ENCODE assay signal across 28 cellular contexts in genomic region chr7:134685250-134685649, GRCh38. TPM values are rescaled to one million over a fixed set of nuclear protein-coding genes. Genes with fewer than 3 reads are reported as not detected.
DNase-seq lines count a peak whose midpoint lies in the region; ATAC-seq, FAIRE-seq and TF ChIP-seq lines count a peak whose summit lies in the region.
"Had no signal": no experiment of that assay in that cellular context is flagged by ENCODE, and none has a peak within 500 bp of the region (broad histone marks: within the 10 kb centered on the region; RNA-seq: fewer than 3 reads in every experiment).

No MANE protein-coding gene starts in this region.

- H3K14ac ChIP-seq in mesenchymal stem cell (ENCODE audit: low read length in 2 of 2), result no peak overlapping the region

- H3K18ac ChIP-seq in mesenchymal stem cell (ENCODE audit: low read depth in 1 of 2, low read length in 2 of 2), result no peak overlapping the region

- no peak overlapping the region for H3K23ac ChIP-seq in mesenchymal stem cell (ENCODE audit: low read length in 2 of 2)

- no peak overlapping the region for H4K8ac ChIP-seq in mesenchymal stem cell (ENCODE audit: low read length)

- H3K4me3 ChIP-seq in epithelial cell of esophagus (ENCODE audit: low read length) (no peak overlapping the region), mesenchymal stem cell (ENCODE audit: insufficient read depth in 1 of 2, low read depth in 1 of 2, low read length in 2 of 2) (no peak overlapping the region)
- H3K4me3 ChIP-seq: BLaER1, lung, SK-N-MC had no signal

- no peak for TF ChIP-seq POLR2A in GM12891 (IDR thresholded peaks at IDR 0.05; ENCODE audit: low read depth, low read length)

- H2BK5ac ChIP-seq in mesenchymal stem cell (ENCODE audit: low read depth, low read length, poor library complexity, severe bottlenecking), result no peak overlapping the region

- DNase-seq in GM12891 (ENCODE audit: insufficient read length, low spot score), result no peak
- peak; percentile 56 for DNase-seq in RCC 7860 (ENCODE audit: low spot score)
- DNase-seq in epithelial cell of esophagus (ENCODE audit: low read depth), result peak; percentile 53
- DNase-seq in mesenchymal stem cell, result peak; percentile 69
- DNase-seq in stimulated activated CD4-positive, alpha-beta T cell treated with anti-CD3 and anti-CD28 coated beads, Interleukin-4, amount 100 ng/mL, for 24 hours, result no peak
- DNase-seq: activated CD4-positive, alpha-beta T cell treated with anti-CD3 and anti-CD28 coated beads for 36 hours; activated CD8-positive, alpha-beta T cell treated with anti-CD3 and anti-CD28 coated beads, Interleukin-2, amount 10 ng/mL, durations not matched to agents 7 days and 5 days; activated naive CD8-positive, alpha-beta T cell treated with anti-CD3 and anti-CD28 coated beads for 36 hours; central memory CD4-positive, alpha-beta T cell; COR-L47; DMS79 treated with DMSO at 0.1 percent for 48 hours; KG1; MM.1S; NCI-H1417; NCI-H2029 treated with DMSO at 0.1 percent for 48 hours; NCI-H345; NCI-H774; stimulated activated naive CD4-positive, alpha-beta T cell had no signal

- peak; percentile 26 for FAIRE-seq in GM12891 (lab: Jason Lieb, UNC)
- peak; percentile 48 for FAIRE-seq in RCC 7860 (lab: Jason Lieb, UNC)
- FAIRE-seq: endometrium, GM18507, keratinocyte had no signal

- ATAC-seq in HG03039 (IDR thresholded peaks at IDR 0.05; ENCODE audit: unreplicated experiment) (no peak), GM18868 (IDR thresholded peaks at IDR 0.05; ENCODE audit: unreplicated experiment) (no peak), GM18907 (IDR thresholded peaks at IDR 0.05; ENCODE audit: unreplicated experiment) (no peak)
- ATAC-seq: activated CD4-positive, alpha-beta T cell treated with anti-CD3 and anti-CD28 coated beads for 36 hours; activated CD8-positive, alpha-beta T cell treated with anti-CD3 and anti-CD28 coated beads, Interleukin-2, amount 10 ng/mL, durations not matched to agents 7 days and 5 days; sciatic nerve had no signal

- TF ChIP-seq CTCF in epithelial cell of esophagus (IDR thresholded peaks at IDR 0.05; ENCODE audit: insufficient read depth, low read depth, low read length, missing control alignments), result no peak

- H3K27me3 ChIP-seq in mesenchymal stem cell (ENCODE audit: control insufficient read depth in 1 of 2, insufficient read depth in 1 of 2, low read length in 2 of 2), result no peaks in the 10 kb centered on the region
- H3K27me3 ChIP-seq: BLaER1 had no signal

- no peak overlapping the region for H3K4me2 ChIP-seq in mesenchymal stem cell (ENCODE audit: low read length, poor library complexity, severe bottlenecking)
- H3K4me2 ChIP-seq: BLaER1 had no signal

- H3K4ac ChIP-seq in mesenchymal stem cell (ENCODE audit: low read depth in 1 of 2, low read length in 2 of 2), result no peak overlapping the region

- no peak overlapping the region for H3K27ac ChIP-seq in mesenchymal stem cell (ENCODE audit: low read length, poor library complexity, severe bottlenecking)
- H3K27ac ChIP-seq: BLaER1, SK-N-MC had no signal

- H3K9me3 ChIP-seq in mesenchymal stem cell (ENCODE audit: control insufficient read depth, low read length), result no peaks in the 10 kb centered on the region
- H3K9me3 ChIP-seq: BLaER1 had no signal

- H2AFZ ChIP-seq in mesenchymal stem cell (ENCODE audit: low read depth, low read length), result no peak overlapping the region

- H3K4me1 ChIP-seq in mesenchymal stem cell (ENCODE audit: control insufficient read depth, insufficient read depth, low read depth, low read length), result peaks cover 1% of the 10 kb centered on the region

- no peaks in the 10 kb centered on the region for H3K79me1 ChIP-seq in mesenchymal stem cell (replicated peaks; ENCODE audit: low read length, poor library complexity, severe bottlenecking)

- no peak overlapping the region for H2BK120ac ChIP-seq in mesenchymal stem cell (ENCODE audit: low read depth, low read length)

- no peak overlapping the region for H2AK5ac ChIP-seq in mesenchymal stem cell (ENCODE audit: low read length, severe bottlenecking)

- H3K9ac ChIP-seq in mesenchymal stem cell (ENCODE audit: low read length), result no peak overlapping the region
- H3K9ac ChIP-seq: BLaER1 had no signal

- peaks cover 0 to 5% of the 10 kb centered on the region in 2 experiments for H3K36me3 ChIP-seq in mesenchymal stem cell (ENCODE audit: control insufficient read depth in 1 of 2, insufficient read depth in 2 of 2, low read depth in 1 of 2, low read length in 2 of 2)

- no peak overlapping the region for H4K91ac ChIP-seq in mesenchymal stem cell (ENCODE audit: low read length)

- peak overlapping the region in 1 of 2 experiments; percentile 11 for H2BK12ac ChIP-seq in mesenchymal stem cell (ENCODE audit: low read length in 2 of 2)

- no peak overlapping the region for H2BK15ac ChIP-seq in mesenchymal stem cell (ENCODE audit: low read depth, poor library complexity, severe bottlenecking)

- 20% methylated on average over 2 of the region's 2 CpGs for WGBS in mesenchymal stem cell

TF ChIP-seq in GM12891, 5 proteins besides CTCF, POLR2A, EP300 and RAD21:
- TF ChIP-seq PAX5 (IDR thresholded peaks at IDR 0.05; ENCODE audit: insufficient read depth, low read length, severe bottlenecking) (no peak), POU2F2 (IDR thresholded peaks at IDR 0.05; ENCODE audit: low read depth, low read length) (no peak), POLR2AphosphoS5 (IDR thresholded peaks at IDR 0.05; ENCODE audit: low read depth, low read length) (no peak), SPI1 (IDR thresholded peaks at IDR 0.05; ENCODE audit: low read depth, low read length) (no peak), TAF1 (IDR thresholded peaks at IDR 0.05; ENCODE audit: low read depth, low read length) (no peak)

RNA-seq across cellular contexts. Expression of gene BPGM, which starts 38.6 kb away (rescaled TPM):
- 10.0 TPM for polyA plus RNA-seq in GM12891 (2012; ENCODE audit: low read depth, missing spikeins)
- polyA plus RNA-seq in mesenchymal stem cell (2013, experiment 1 of 2), result 21.1 TPM
- 20.7 TPM for polyA plus RNA-seq in mesenchymal stem cell (2013, experiment 2 of 2)

Comparison
In these comparisons a context has a peak if more than half of its experiments do, and no peak if none do; other contexts are left out.
1. DNase-seq: peak in RCC 7860 (single experiment), epithelial cell of esophagus (single experiment) and mesenchymal stem cell (single experiment); none in GM12891 (single experiment) and stimulated activated CD4-positive, alpha-beta T cell treated with anti-CD3 and anti-CD28 coated beads, Interleukin-4, amount 100 ng/mL, for 24 hours (single experiment).